In the genomic region with DNA sequence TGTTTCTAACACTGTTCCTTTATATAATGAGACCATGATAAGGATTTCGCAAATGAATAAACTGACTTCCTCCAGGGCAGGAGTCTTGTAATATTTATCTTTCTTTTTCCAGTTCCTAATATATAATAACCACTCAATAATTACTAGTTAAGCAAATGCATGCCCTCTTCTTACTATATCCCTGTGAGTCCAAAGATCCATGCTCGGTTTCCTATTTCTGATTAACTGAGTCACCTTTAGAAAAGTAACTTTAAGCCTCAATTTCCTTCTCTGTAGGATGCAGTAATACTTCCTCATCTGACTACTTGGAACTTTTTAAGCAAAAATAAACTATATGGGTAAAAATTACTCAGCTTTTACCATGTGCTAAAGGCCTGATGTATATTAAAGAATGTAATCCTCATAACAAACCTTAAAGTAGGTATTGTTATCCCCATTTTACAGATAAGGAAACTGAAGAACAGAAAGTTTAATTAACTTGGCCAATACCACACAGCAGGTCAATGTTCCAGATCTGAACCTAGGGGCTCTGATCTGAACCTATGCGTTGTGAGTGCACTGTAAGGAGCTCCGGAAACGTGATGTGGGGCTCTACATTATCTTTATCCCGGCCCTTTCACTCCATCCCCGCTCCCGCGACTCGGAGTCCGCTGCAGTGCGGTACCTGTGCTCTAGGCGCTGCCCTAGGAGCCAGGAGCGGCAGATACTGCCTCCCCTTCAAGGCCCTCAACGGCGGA, we compare ENCODE assay signal across 8 cellular contexts. TPM values are rescaled to one million over a fixed set of nuclear protein-coding genes. Genes with fewer than 3 reads are reported as not detected.
DNase-seq lines count a peak whose midpoint lies in the region; ATAC-seq, FAIRE-seq and TF ChIP-seq lines count a peak whose summit lies in the region.

No MANE protein-coding gene starts in this region.

- peaks cover 41% of the 10 kb centered on the region for H3K36me3 Mint-ChIP-seq in activated T-helper 2 cell treated with anti-CD3 and anti-CD28 coated beads, Interferon-gamma antibody, Interleukin-2, Interleukin-4, amounts not matched to agents 10 μg/mL and 5 μg/mL and 100 μg/mL, durations not matched to agents 14 hours and 24 hours and 36 hours (ENCODE audit: low read depth)

- intact Hi-C loops in activated T-helper 2 cell treated with anti-CD3 and anti-CD28 coated beads, Interferon-gamma antibody, Interleukin-2, Interleukin-4, amounts not matched to agents 10 μg/mL and 5 μg/mL and 100 μg/mL, durations not matched to agents 14 hours and 24 hours and 36 hours (cut with micrococcal nuclease), result loop anchor here (1.0 to 10.0 kb wide), 6 partner anchors 72 to 1181 kb away; a partner anchor contains a TSS
- intact Hi-C loops in kidney (cut with DNase I) (no loop called here), thyroid gland (cut with DNase I) (no loop called here)

- H3K27me3 ChIP-seq in GM06990 (replicated peaks; ENCODE audit: control insufficient read depth, insufficient read depth, low read length) (no peaks in the 10 kb centered on the region), thyroid gland (no peaks in the 10 kb centered on the region)

- peaks cover 0 to 2% of the 10 kb centered on the region in 2 donors for H3K4me1 ChIP-seq in kidney (ENCODE audit: control insufficient read depth in 1 of 2, insufficient read depth in 1 of 2, low read depth in 1 of 2, low read length in 2 of 2)
- H3K4me1 ChIP-seq in thyroid gland, result peaks cover 6 to 13% of the 10 kb centered on the region in 2 donors

- no peak for FAIRE-seq in kidney (lab: Jason Lieb, UNC)
- no peak for FAIRE-seq in H54 (lab: Jason Lieb, UNC)

- H3K27me3 Mint-ChIP-seq in activated T-helper 2 cell treated with anti-CD3 and anti-CD28 coated beads, Interferon-gamma antibody, Interleukin-2, Interleukin-4, amounts not matched to agents 10 μg/mL and 5 μg/mL and 100 μg/mL, durations not matched to agents 14 hours and 24 hours and 36 hours (ENCODE audit: low read depth), result no peaks in the 10 kb centered on the region

- 17 to 18% methylated on average over 6 to 9 of the region's 16 CpGs for WGBS in thyroid gland, 2 donors

- H3K9ac ChIP-seq in kidney (ENCODE audit: low read length in 2 of 2), result peak overlapping the region; percentile 97

- peak overlapping the region; percentile 99 for H3K27ac Mint-ChIP-seq in activated T-helper 2 cell treated with anti-CD3 and anti-CD28 coated beads, Interferon-gamma antibody, Interleukin-2, Interleukin-4, amounts not matched to agents 10 μg/mL and 5 μg/mL and 100 μg/mL, durations not matched to agents 14 hours and 24 hours and 36 hours

- H3K36me3 ChIP-seq in GM06990 (ENCODE audit: control insufficient read depth, insufficient read depth, low read length) (peaks cover 3% of the 10 kb centered on the region), kidney (ENCODE audit: control insufficient read depth in 1 of 2, insufficient read depth in 2 of 2, low read length in 2 of 2) (peaks cover 4 to 14% of the 10 kb centered on the region in 2 donors), thyroid gland (peaks cover 5 to 9% of the 10 kb centered on the region in 2 donors)

- DNase-seq in GM06990 (ENCODE audit: extremely low read depth, insufficient read length), result no peak
- no peak for DNase-seq in activated T-helper 2 cell treated with anti-CD3 and anti-CD28 coated beads, Interferon-gamma antibody, Interleukin-2, Interleukin-4, amounts not matched to agents 10 μg/mL and 5 μg/mL and 100 μg/mL, durations not matched to agents 14 hours and 24 hours and 36 hours (ENCODE audit: low spot score)
- DNase-seq in kidney, result no peak
- DNase-seq in thyroid gland, result no peak
- no peak for DNase-seq in SIG-M5 (lab: John Stamatoyannopoulos, UW)
- DNase-seq in stimulated activated CD4-positive, alpha-beta T cell treated with anti-CD3 and anti-CD28 coated beads, Interleukin-2, amount 100 ng/mL, for 48 hours, result no peak
- no peak for DNase-seq in H54 (ENCODE audit: insufficient read length, low spot score)

- TF ChIP-seq POLR2A in thyroid gland (IDR thresholded peaks at IDR 0.05) (no peak), H54 (IDR thresholded peaks at IDR 0.05; ENCODE audit: low read depth, low read length) (no peak)

- TF ChIP-seq CTCF in GM06990 (IDR thresholded peaks at IDR 0.05; ENCODE audit: insufficient read depth, low read length, poor library complexity, severe bottlenecking) (no peak), kidney (IDR thresholded peaks at IDR 0.05; ENCODE audit: borderline replicate concordance, extremely low read depth, insufficient read depth) (no peak), thyroid gland (IDR thresholded peaks at IDR 0.05) (no peak)

- H3K9me3 ChIP-seq in kidney (ENCODE audit: control insufficient read depth in 1 of 2, low read length in 2 of 2), result no peaks in the 10 kb centered on the region
- no peaks in the 10 kb centered on the region for H3K9me3 ChIP-seq in thyroid gland

- H3K9me3 Mint-ChIP-seq in activated T-helper 2 cell treated with anti-CD3 and anti-CD28 coated beads, Interferon-gamma antibody, Interleukin-2, Interleukin-4, amounts not matched to agents 10 μg/mL and 5 μg/mL and 100 μg/mL, durations not matched to agents 14 hours and 24 hours and 36 hours, result no peaks in the 10 kb centered on the region

- ATAC-seq in HG02759 (IDR thresholded peaks at IDR 0.05; ENCODE audit: unreplicated experiment), result peak; percentile 42

- H3K4me1 Mint-ChIP-seq in activated T-helper 2 cell treated with anti-CD3 and anti-CD28 coated beads, Interferon-gamma antibody, Interleukin-2, Interleukin-4, amounts not matched to agents 10 μg/mL and 5 μg/mL and 100 μg/mL, durations not matched to agents 14 hours and 24 hours and 36 hours (ENCODE audit: low read depth), result peaks cover 24% of the 10 kb centered on the region

- H3K27ac ChIP-seq in kidney (ENCODE audit: low read depth in 2 of 2, low read length in 2 of 2) (peak overlapping the region; percentile 70 to 96), thyroid gland (peak overlapping the region in 2 of 3 donors; percentile 92 to 98)

- H3K4me3 ChIP-seq in GM06990 (replicated peaks; ENCODE audit: low read depth, low read length) (peak overlapping the region; percentile 86), kidney (ENCODE audit: low read length in 2 of 2) (peak overlapping the region; percentile 98 to 99), thyroid gland (replicated peaks in 1 of 3) (peak overlapping the region; percentile 49 to 86 (median 66))

- peak overlapping the region; percentile 99 for H3K4me3 Mint-ChIP-seq in activated T-helper 2 cell treated with anti-CD3 and anti-CD28 coated beads, Interferon-gamma antibody, Interleukin-2, Interleukin-4, amounts not matched to agents 10 μg/mL and 5 μg/mL and 100 μg/mL, durations not matched to agents 14 hours and 24 hours and 36 hours (ENCODE audit: low read depth)

RNA-seq across cellular contexts. Expression of a gene that starts 0.5 kb away (rescaled TPM):
- total RNA-seq in activated T-helper 2 cell treated with anti-CD3 and anti-CD28 coated beads, Interferon-gamma antibody, Interleukin-2, Interleukin-4, amounts not matched to agents 10 μg/mL and 5 μg/mL and 100 μg/mL, durations not matched to agents 14 hours and 24 hours and 36 hours, result 33.9 and 35.2 TPM in 2 replicates
- 40.4 TPM for total RNA-seq in kidney
- 30.9 TPM for polyA plus RNA-seq in kidney (ENCODE audit: insufficient read depth, low read depth, low replicate concordance)
- 10 to 100 TPM; 30.3 to 63.9 (median 41.0) TPM for total RNA-seq in thyroid gland

RNA-seq across cellular contexts. Expression of a gene that starts 0.6 kb away (rescaled TPM):
- 34.4 and 35.5 TPM in 2 replicates for total RNA-seq in activated T-helper 2 cell treated with anti-CD3 and anti-CD28 coated beads, Interferon-gamma antibody, Interleukin-2, Interleukin-4, amounts not matched to agents 10 μg/mL and 5 μg/mL and 100 μg/mL, durations not matched to agents 14 hours and 24 hours and 36 hours
- 16.5 TPM for total RNA-seq in kidney
- 19.1 TPM for polyA plus RNA-seq in kidney (ENCODE audit: insufficient read depth, low read depth, low replicate concordance)
- total RNA-seq in thyroid gland, result 10 to 100 TPM; 18.6 to 25.7 (median 20.7) TPM

RNA-seq across cellular contexts. Expression of a gene that starts 51.0 kb away (rescaled TPM):
- 0.87 and 1.1 TPM in 2 replicates for total RNA-seq in activated T-helper 2 cell treated with anti-CD3 and anti-CD28 coated beads, Interferon-gamma antibody, Interleukin-2, Interleukin-4, amounts not matched to agents 10 μg/mL and 5 μg/mL and 100 μg/mL, durations not matched to agents 14 hours and 24 hours and 36 hours
- total RNA-seq in kidney (2.3 TPM), thyroid gland (1 to 10 TPM in 3 of 4 donors, under 1 TPM in 1; 0.67 to 5.1 (median 1.1) TPM)
- polyA plus RNA-seq in kidney (ENCODE audit: insufficient read depth, low read depth, low replicate concordance), result 15.4 TPM
